1 cellular context compared by ENCODE assay signal in genomic region chr17:74317071-74317470, GRCh38.
A peak's percentile ranks its signal among the peaks of the same experiment; 100 is the strongest.
TF ChIP-seq lines count a peak whose summit lies in the region.

No MANE protein-coding gene starts in this region.

TF ChIP-seq in K562, 482 proteins besides CTCF, POLR2A, EP300 and RAD21:
- TF ChIP-seq GABPA (tag; conservative IDR thresholded peaks at IDR 0.05; ENCODE audit: low read depth) (peak; percentile 24; the same call in 1 of the 2 replicates), ZBTB11 (CRISPR knock-in tag; IDR thresholded peaks at IDR 0.05) (peak in 1 of 3 experiments; percentile 44; a peak in 1 of 6 replicates), SETDB1 (IDR thresholded peaks at IDR 0.05; ENCODE audit: low read length) (no peak), YBX1 (IDR thresholded peaks at IDR 0.05) (no peak), ZNF57 (CRISPR knock-in tag; IDR thresholded peaks at IDR 0.05) (no peak), NONO (IDR thresholded peaks at IDR 0.05; ENCODE audit: low read depth in 2 of 2, low read length in 1 of 2) (no peak)
